In the genomic region with DNA sequence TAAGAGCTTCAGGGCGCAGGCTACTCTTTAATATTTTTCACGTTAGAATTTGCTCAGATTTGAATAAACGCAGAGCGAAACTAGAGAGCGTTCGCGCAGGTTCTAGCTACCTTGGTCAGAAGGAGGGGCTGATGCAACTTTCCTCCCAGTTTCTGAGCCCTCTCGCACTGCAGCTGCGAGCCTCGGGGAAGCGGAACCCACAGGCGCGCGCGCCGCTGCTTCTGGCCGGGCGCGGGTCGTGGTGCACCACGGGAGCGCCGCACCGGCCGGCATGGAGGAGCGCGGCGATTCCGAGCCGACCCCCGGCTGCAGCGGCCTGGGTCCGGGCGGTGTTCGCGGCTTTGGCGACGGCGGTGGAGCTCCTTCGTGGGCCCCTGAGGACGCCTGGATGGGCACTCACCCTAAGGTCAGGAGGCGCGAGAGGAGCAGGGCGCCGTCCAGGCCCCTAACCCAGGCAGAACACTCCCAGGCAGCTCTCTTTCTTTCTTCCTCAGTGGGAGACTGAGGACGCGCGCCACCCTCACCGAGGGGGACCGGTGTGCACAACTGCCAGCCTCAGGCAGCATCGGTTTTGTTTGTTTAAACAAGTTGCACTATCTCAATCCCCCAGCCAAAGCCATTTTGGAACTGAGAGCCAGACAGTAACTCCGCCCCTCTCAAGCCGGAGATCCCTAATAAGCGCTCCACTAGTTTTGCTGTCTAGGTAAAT, we compare ENCODE assay signal across 8 cellular contexts. TPM values are rescaled to one million over a fixed set of nuclear protein-coding genes. Genes with fewer than 3 reads are reported as not detected.
DNase-seq lines count a peak whose midpoint lies in the region; ATAC-seq and TF ChIP-seq lines count a peak whose summit lies in the region.

Gene TSEN15 (plus strand): TSS at position 246 of the 709 bp plus-strand sequence. CDS start 26 bp downstream, at position 272.

- peaks cover 5 to 17% (median 11%) of the 10 kb centered on the region in 4 donors for H3K4me1 ChIP-seq in liver (ENCODE audit: control insufficient read depth in 4 of 4, insufficient read depth in 4 of 4, low read length in 3 of 4)

- no peak for TF ChIP-seq CTCF in liver (IDR thresholded peaks at IDR 0.05; ENCODE audit: low read depth, low read length, missing input control)

- H3K36me3 ChIP-seq in liver (ENCODE audit: control insufficient read depth in 4 of 4, insufficient read depth in 3 of 4, low read depth in 1 of 4, low read length in 3 of 4) = no peaks in the 10 kb centered on the region

- no peaks in the 10 kb centered on the region for H3K27me3 ChIP-seq in liver (ENCODE audit: control insufficient read depth in 4 of 4, insufficient read depth in 4 of 4, low read length in 3 of 4)

- peak within 1 kb of the TSS; percentile 92 to 95 for H3K9ac ChIP-seq in liver (ENCODE audit: low read depth in 1 of 2, low read length in 2 of 2)

- H3K4me3 ChIP-seq in liver (ENCODE audit: low read depth in 1 of 3, low read length in 3 of 3) = peak within 1 kb of the TSS; percentile 80 to 89 (median 82)

- peak within 1 kb of the TSS; percentile 80 to 85 for H3K27ac ChIP-seq in liver (ENCODE audit: low read depth in 1 of 2, low read length in 2 of 2)

- ATAC-seq in GM19035 (IDR thresholded peaks at IDR 0.05; ENCODE audit: unreplicated experiment) = peak; percentile 97
- peak; percentile 98 for ATAC-seq in HG03354 (IDR thresholded peaks at IDR 0.05; ENCODE audit: poor library complexity, severe bottlenecking, unreplicated experiment)

- DNase-seq in Ammon's horn (ENCODE audit: low spot score) (peak; percentile 82), NCI-H524 (lab: John Stamatoyannopoulos, UW) (peak; percentile 59 to 81), dedifferentiated amniotic fluid mesenchymal stem cell (ENCODE audit: extremely low spot score) (peak; percentile 87)
- peak; percentile 87 for DNase-seq in activated CD4-positive, alpha-beta T cell treated with anti-CD3 and anti-CD28 coated beads for 48 hours
- DNase-seq in stimulated activated CD4-positive, alpha-beta T cell treated with anti-CD3 and anti-CD28 coated beads, Interleukin-4, amount 100 ng/mL, for 48 hours (ENCODE audit: low read depth in 2 of 2) = peak; percentile 65 to 75

- peak in 1 of 2 donors; percentile 35 for TF ChIP-seq RAD21 in liver (IDR thresholded peaks at IDR 0.05)

- H3K9me3 ChIP-seq in liver (ENCODE audit: control insufficient read depth in 4 of 4, low read length in 3 of 4) = no peaks in the 10 kb centered on the region

- WGBS in liver = under 1% methylated on average over 54 of the region's 54 CpGs

TF ChIP-seq in liver, 16 proteins besides CTCF, POLR2A, EP300 and RAD21:
- TF ChIP-seq TAF1 (conservative IDR thresholded peaks at IDR 0.05) (peak; percentile 69), RXRA (IDR thresholded peaks at IDR 0.05) (no peak), EGR1 (IDR thresholded peaks at IDR 0.05; ENCODE audit: low read depth in 2 of 2) (no peak), HNF4G (IDR thresholded peaks at IDR 0.05) (no peak), FOXA2 (IDR thresholded peaks at IDR 0.05) (no peak), SP1 (IDR thresholded peaks at IDR 0.05) (no peak), NR2F2 (IDR thresholded peaks at IDR 0.05) (no peak), JUND (IDR thresholded peaks at IDR 0.05) (no peak), HNF4A (conservative IDR thresholded peaks at IDR 0.05) (no peak), YY1 (IDR thresholded peaks at IDR 0.05) (peak; percentile 89), ZBTB33 (IDR thresholded peaks at IDR 0.05) (no peak), GABPA (IDR thresholded peaks at IDR 0.05 in 1 of 2, conservative IDR thresholded peaks at IDR 0.05 in 1 of 2) (peak in 1 of 2 donors; percentile 62), FOXA1 (IDR thresholded peaks at IDR 0.05) (no peak)
- TF ChIP-seq, protein P1, sequence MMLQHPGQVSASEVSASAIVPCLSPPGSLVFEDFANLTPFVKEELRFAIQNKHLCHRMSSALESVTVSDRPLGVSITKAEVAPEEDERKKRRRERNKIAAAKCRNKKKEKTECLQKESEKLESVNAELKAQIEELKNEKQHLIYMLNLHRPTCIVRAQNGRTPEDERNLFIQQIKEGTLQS (IDR thresholded peaks at IDR 0.05) = peak; percentile 91
- TF ChIP-seq, protein P2, sequence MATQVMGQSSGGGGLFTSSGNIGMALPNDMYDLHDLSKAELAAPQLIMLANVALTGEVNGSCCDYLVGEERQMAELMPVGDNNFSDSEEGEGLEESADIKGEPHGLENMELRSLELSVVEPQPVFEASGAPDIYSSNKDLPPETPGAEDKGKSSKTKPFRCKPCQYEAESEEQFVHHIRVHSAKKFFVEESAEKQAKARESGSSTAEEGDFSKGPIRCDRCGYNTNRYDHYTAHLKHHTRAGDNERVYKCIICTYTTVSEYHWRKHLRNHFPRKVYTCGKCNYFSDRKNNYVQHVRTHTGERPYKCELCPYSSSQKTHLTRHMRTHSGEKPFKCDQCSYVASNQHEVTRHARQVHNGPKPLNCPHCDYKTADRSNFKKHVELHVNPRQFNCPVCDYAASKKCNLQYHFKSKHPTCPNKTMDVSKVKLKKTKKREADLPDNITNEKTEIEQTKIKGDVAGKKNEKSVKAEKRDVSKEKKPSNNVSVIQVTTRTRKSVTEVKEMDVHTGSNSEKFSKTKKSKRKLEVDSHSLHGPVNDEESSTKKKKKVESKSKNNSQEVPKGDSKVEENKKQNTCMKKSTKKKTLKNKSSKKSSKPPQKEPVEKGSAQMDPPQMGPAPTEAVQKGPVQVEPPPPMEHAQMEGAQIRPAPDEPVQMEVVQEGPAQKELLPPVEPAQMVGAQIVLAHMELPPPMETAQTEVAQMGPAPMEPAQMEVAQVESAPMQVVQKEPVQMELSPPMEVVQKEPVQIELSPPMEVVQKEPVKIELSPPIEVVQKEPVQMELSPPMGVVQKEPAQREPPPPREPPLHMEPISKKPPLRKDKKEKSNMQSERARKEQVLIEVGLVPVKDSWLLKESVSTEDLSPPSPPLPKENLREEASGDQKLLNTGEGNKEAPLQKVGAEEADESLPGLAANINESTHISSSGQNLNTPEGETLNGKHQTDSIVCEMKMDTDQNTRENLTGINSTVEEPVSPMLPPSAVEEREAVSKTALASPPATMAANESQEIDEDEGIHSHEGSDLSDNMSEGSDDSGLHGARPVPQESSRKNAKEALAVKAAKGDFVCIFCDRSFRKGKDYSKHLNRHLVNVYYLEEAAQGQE (IDR thresholded peaks at IDR 0.05) = peak; percentile 68
- TF ChIP-seq, protein P3, sequence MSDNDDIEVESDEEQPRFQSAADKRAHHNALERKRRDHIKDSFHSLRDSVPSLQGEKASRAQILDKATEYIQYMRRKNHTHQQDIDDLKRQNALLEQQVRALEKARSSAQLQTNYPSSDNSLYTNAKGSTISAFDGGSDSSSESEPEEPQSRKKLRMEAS (IDR thresholded peaks at IDR 0.05) = no peak

RNA-seq across cellular contexts. Expression of gene TSEN15, which starts in this region (rescaled TPM):
- 10 to 100 TPM; 16.9 to 21.8 TPM for total RNA-seq in liver
- 10 to 100 TPM in 1 of 2 donors, 1 to 10 TPM in 1; 9.1 to 21.9 TPM for polyA plus RNA-seq in liver

Comparison
In these comparisons a context has a peak if more than half of its experiments do, and no peak if none do; other contexts are left out.
1. Peak in every context shown above with its lines: DNase-seq, ATAC-seq, H3K4me3 ChIP-seq and H3K27ac ChIP-seq.